ENCODE assay signal across 1 cellular context in the genomic region with DNA sequence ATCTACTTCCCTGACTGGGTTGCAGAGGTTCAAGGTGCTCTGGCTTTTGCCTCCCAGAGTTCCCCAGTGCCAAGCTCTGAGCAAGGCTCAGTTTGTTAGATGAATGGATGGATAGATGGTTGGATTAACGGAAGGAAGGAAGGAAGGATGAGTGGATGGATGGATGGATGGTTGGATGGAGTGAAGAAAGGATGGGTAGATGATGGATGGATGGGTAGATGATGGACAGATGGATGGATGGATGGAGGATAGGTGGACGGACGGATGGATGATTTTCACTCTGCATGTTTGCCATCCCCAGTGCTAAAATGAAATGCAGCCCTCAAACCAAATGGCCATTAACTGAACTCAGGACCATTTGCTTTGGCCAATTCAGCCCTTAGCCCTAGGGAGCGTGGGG.
TF ChIP-seq lines count a peak whose summit lies in the region.

No MANE protein-coding gene starts in this region.

TF ChIP-seq in K562, 482 proteins besides CTCF, POLR2A, EP300 and RAD21:
- TF ChIP-seq, protein P1, sequence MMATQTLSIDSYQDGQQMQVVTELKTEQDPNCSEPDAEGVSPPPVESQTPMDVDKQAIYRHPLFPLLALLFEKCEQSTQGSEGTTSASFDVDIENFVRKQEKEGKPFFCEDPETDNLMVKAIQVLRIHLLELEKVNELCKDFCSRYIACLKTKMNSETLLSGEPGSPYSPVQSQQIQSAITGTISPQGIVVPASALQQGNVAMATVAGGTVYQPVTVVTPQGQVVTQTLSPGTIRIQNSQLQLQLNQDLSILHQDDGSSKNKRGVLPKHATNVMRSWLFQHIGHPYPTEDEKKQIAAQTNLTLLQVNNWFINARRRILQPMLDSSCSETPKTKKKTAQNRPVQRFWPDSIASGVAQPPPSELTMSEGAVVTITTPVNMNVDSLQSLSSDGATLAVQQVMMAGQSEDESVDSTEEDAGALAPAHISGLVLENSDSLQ (IDR thresholded peaks at IDR 0.05), result peak; percentile 18; the same call in 1 of the 2 replicates
- no peak for TF ChIP-seq ZBTB8A (IDR thresholded peaks at IDR 0.05; ENCODE audit: partially characterized antibody)
- peak; percentile 77 for TF ChIP-seq CREBBP (IDR thresholded peaks at IDR 0.05; ENCODE audit: low read depth, low read length)
- no peak for TF ChIP-seq NFE2 (IDR thresholded peaks at IDR 0.05; ENCODE audit: low read depth)
- no peak for TF ChIP-seq SMAD1 (IDR thresholded peaks at IDR 0.05; ENCODE audit: low read depth, low read length, partially characterized antibody)
- TF ChIP-seq, protein P2, sequence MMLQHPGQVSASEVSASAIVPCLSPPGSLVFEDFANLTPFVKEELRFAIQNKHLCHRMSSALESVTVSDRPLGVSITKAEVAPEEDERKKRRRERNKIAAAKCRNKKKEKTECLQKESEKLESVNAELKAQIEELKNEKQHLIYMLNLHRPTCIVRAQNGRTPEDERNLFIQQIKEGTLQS (IDR thresholded peaks at IDR 0.05), result no peak
- TF ChIP-seq, protein P2 (CRISPR knock-in tag; conservative IDR thresholded peaks at IDR 0.05), result no peak
- TF ChIP-seq, protein P3, sequence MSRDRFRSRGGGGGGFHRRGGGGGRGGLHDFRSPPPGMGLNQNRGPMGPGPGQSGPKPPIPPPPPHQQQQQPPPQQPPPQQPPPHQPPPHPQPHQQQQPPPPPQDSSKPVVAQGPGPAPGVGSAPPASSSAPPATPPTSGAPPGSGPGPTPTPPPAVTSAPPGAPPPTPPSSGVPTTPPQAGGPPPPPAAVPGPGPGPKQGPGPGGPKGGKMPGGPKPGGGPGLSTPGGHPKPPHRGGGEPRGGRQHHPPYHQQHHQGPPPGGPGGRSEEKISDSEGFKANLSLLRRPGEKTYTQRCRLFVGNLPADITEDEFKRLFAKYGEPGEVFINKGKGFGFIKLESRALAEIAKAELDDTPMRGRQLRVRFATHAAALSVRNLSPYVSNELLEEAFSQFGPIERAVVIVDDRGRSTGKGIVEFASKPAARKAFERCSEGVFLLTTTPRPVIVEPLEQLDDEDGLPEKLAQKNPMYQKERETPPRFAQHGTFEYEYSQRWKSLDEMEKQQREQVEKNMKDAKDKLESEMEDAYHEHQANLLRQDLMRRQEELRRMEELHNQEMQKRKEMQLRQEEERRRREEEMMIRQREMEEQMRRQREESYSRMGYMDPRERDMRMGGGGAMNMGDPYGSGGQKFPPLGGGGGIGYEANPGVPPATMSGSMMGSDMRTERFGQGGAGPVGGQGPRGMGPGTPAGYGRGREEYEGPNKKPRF (IDR thresholded peaks at IDR 0.05; ENCODE audit: low read depth, low read length), result no peak
- no peak for TF ChIP-seq HDGF (IDR thresholded peaks at IDR 0.05)
- TF ChIP-seq, protein P4, sequence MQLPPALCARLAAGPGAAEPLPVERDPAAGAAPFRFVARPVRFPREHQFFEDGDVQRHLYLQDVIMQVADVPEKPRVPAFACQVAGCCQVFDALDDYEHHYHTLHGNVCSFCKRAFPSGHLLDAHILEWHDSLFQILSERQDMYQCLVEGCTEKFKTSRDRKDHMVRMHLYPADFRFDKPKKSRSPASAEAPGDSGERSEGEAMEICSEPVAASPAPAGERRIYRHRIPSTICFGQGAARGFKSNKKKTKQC (CRISPR knock-in tag; IDR thresholded peaks at IDR 0.05), result no peak
